In the genomic region with DNA sequence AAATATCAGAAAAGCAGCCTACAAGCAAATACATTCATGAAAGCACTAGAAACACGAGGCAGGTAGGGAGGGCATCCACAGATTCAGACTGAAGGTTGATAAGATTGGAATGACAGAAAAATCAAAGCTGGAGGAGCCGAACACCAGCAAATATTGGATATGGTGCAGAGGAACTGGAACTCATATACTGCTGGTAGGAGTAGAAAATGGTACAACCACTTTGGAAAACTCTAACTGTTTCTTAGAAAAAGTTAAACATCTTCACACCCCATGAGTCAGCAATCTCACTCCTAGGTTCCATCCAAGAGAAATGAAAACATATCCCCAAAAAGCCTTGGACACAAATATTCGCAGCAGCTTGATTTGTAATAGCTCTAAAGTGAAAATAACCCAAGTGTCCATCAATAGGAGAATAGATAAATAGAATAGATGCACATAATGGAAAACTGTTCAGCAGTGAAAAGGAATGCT, we compare ENCODE assay signal across 20 cellular contexts. TPM values are rescaled to one million over a fixed set of nuclear protein-coding genes. Genes with fewer than 3 reads are reported as not detected.
DNase-seq lines count a peak whose midpoint lies in the region; ATAC-seq, FAIRE-seq and TF ChIP-seq lines count a peak whose summit lies in the region.
"Had no signal": no experiment of that assay in that cellular context is flagged by ENCODE, and none has a peak within 500 bp of the region (broad histone marks: within the 10 kb centered on the region; RNA-seq: fewer than 3 reads in every experiment).

No MANE protein-coding gene starts in this region.

- DNase-seq in AG04450 (ENCODE audit: low read depth, low spot score) (no peak), GM19239 (ENCODE audit: insufficient read length, low spot score) (no peak), neural progenitor cell (ENCODE audit: low spot score) (no peak), COLO829 (ENCODE audit: low spot score) (no peak), MV-4-11 (lab: John Stamatoyannopoulos, UW) (no peak)
- DNase-seq in activated naive CD8-positive, alpha-beta T cell treated with anti-CD3 and anti-CD28 coated beads, Interleukin-2, amount 50 U/mL, for 24 hours, result no peak
- DNase-seq: activated CD4-positive, CD25-positive, alpha-beta regulatory T cell; activated effector memory CD4-positive, alpha-beta T cell treated with Interleukin-2 at 50 U/mL for 16 hours; Calu3; NCI-H1694; NCI-H774; PC-3; tibial artery had no signal

- POLR2A ChIA-PET in AG04450 (lab: Yijun Ruan, JAX), result no interaction called here

- CTCF ChIA-PET in AG04450 (lab: Charles Lee), result no interaction called here

- H3K9me3 ChIP-seq in AG04450 (ENCODE audit: control insufficient read depth, insufficient read depth, low read length), result no peaks in the 10 kb centered on the region
- H3K9me3 ChIP-seq in neural progenitor cell (ENCODE audit: low read depth), result no peaks in the 10 kb centered on the region
- H3K9me3 ChIP-seq: HAP-1, SJSA1, tibial artery had no signal

- peaks cover 14% of the 10 kb centered on the region for H3K36me3 Mint-ChIP-seq in activated naive CD8-positive, alpha-beta T cell treated with anti-CD3 and anti-CD28 coated beads, Interleukin-2, amount 50 U/mL, for 24 hours (ENCODE audit: low read depth)
- peaks cover 7% of the 10 kb centered on the region for H3K36me3 Mint-ChIP-seq in neural progenitor cell

- no peaks in the 10 kb centered on the region for H4K20me1 ChIP-seq in neural progenitor cell (ENCODE audit: low read depth)

- H3K9ac ChIP-seq in neural progenitor cell, result no peak overlapping the region

- H3K27ac Mint-ChIP-seq in activated naive CD8-positive, alpha-beta T cell treated with anti-CD3 and anti-CD28 coated beads, Interleukin-2, amount 50 U/mL, for 24 hours, result peak overlapping the region; percentile 28
- H3K27ac Mint-ChIP-seq in neural progenitor cell, result peak overlapping the region; percentile 6
- H3K27ac Mint-ChIP-seq: B cell had no signal

- H3K4me1 ChIP-seq in neural progenitor cell, result no peaks in the 10 kb centered on the region
- H3K4me1 ChIP-seq: HAP-1, SJSA1 had no signal

- no peaks in the 10 kb centered on the region for H3K79me2 ChIP-seq in neural progenitor cell (ENCODE audit: low read depth)

- no peak for ATAC-seq in activated naive CD8-positive, alpha-beta T cell treated with anti-CD3 and anti-CD28 coated beads, Interleukin-2, amount 50 U/mL, for 24 hours
- no peak for ATAC-seq in GM21619 (IDR thresholded peaks at IDR 0.05; ENCODE audit: unreplicated experiment)
- ATAC-seq: HepG2; PC-3; stimulated activated memory B cell treated with anti-CD40 and anti-IgM and Interleukin-4, amounts not matched to agents 10 μg/mL and 1 μg/mL and 100 μg/mL, for 72 hours had no signal

- H3K27me3 ChIP-seq in AG04450 (ENCODE audit: control insufficient read depth, insufficient read depth, low read length) (no peaks in the 10 kb centered on the region), neural progenitor cell (no peaks in the 10 kb centered on the region)
- H3K27me3 ChIP-seq: SJSA1, tibial artery had no signal

- H3K4me1 Mint-ChIP-seq in activated naive CD8-positive, alpha-beta T cell treated with anti-CD3 and anti-CD28 coated beads, Interleukin-2, amount 50 U/mL, for 24 hours, result peaks cover 52% of the 10 kb centered on the region
- H3K4me1 Mint-ChIP-seq in neural progenitor cell, result peaks cover 5% of the 10 kb centered on the region

- H2AFZ ChIP-seq in neural progenitor cell (replicated peaks), result no peak overlapping the region

- TF ChIP-seq CTCF in AG04450 (IDR thresholded peaks at IDR 0.05; ENCODE audit: low read depth, low read length) (no peak), neural progenitor cell (IDR thresholded peaks at IDR 0.05) (no peak)

- no peak overlapping the region for H3K4me2 ChIP-seq in neural progenitor cell

- H3K27me3 Mint-ChIP-seq in activated naive CD8-positive, alpha-beta T cell treated with anti-CD3 and anti-CD28 coated beads, Interleukin-2, amount 50 U/mL, for 24 hours, result no peaks in the 10 kb centered on the region
- no peaks in the 10 kb centered on the region for H3K27me3 Mint-ChIP-seq in neural progenitor cell (ENCODE audit: insufficient read depth, low read depth)
- H3K27me3 Mint-ChIP-seq: B cell; stimulated activated memory B cell treated with anti-CD40 and anti-IgM and Interleukin-4, amounts not matched to agents 10 μg/mL and 1 μg/mL and 100 μg/mL, for 72 hours had no signal

- H3F3A ChIP-seq in neural progenitor cell (ENCODE audit: low read depth), result no peaks in the 10 kb centered on the region

- H3K27ac ChIP-seq in AG04450 (ENCODE audit: low read depth, low read length) (peak overlapping the region; percentile 39), neural progenitor cell (no peak overlapping the region)
- H3K27ac ChIP-seq: epithelial cell of prostate, SJSA1, tibial artery had no signal

- peaks cover 1% of the 10 kb centered on the region for H3K36me3 ChIP-seq in neural progenitor cell
- H3K36me3 ChIP-seq: HAP-1, SJSA1, tibial artery had no signal

- H3K4me3 ChIP-seq in AG04450 (ENCODE audit: low read depth, low read length) (no peak overlapping the region), neural progenitor cell (no peak overlapping the region)
- H3K4me3 ChIP-seq: HAP-1, SJSA1, tibial artery had no signal

- no peak overlapping the region for H3K4me3 Mint-ChIP-seq in activated naive CD8-positive, alpha-beta T cell treated with anti-CD3 and anti-CD28 coated beads, Interleukin-2, amount 50 U/mL, for 24 hours
- H3K4me3 Mint-ChIP-seq in neural progenitor cell, result no peak overlapping the region
- H3K4me3 Mint-ChIP-seq: B cell; stimulated activated memory B cell treated with anti-CD40 and anti-IgM and Interleukin-4, amounts not matched to agents 10 μg/mL and 1 μg/mL and 100 μg/mL, for 72 hours had no signal

- FAIRE-seq in GM19239 (lab: Jason Lieb, UNC), result peak; percentile 67
- FAIRE-seq: HepG2 had no signal

- peaks cover 5% of the 10 kb centered on the region for H3K9me3 Mint-ChIP-seq in activated naive CD8-positive, alpha-beta T cell treated with anti-CD3 and anti-CD28 coated beads, Interleukin-2, amount 50 U/mL, for 24 hours
- peaks cover 19% of the 10 kb centered on the region for H3K9me3 Mint-ChIP-seq in neural progenitor cell
- H3K9me3 Mint-ChIP-seq: stimulated activated memory B cell treated with anti-CD40 and anti-IgM and Interleukin-4, amounts not matched to agents 10 μg/mL and 1 μg/mL and 100 μg/mL, for 72 hours had no signal

RNA-seq across cellular contexts. Expression of a gene that starts 27.1 kb away (rescaled TPM):
- polyA plus RNA-seq in AG04450 (2011; rRNA removed), result 52.4 and 55.4 TPM in 2 replicates
- polyA minus RNA-seq in AG04450 (2011; rRNA and poly(A)+ RNA removed), result 42.4 and 48.7 TPM in 2 replicates
- 24.7 and 48.1 TPM in 2 replicates for total RNA-seq in neural progenitor cell (ENCODE audit: low replicate concordance)
